8 cellular contexts compared by ENCODE assay signal in genomic region chr11:36131719-36132349, GRCh38.
DNase-seq lines count a peak whose midpoint lies in the region; ATAC-seq and TF ChIP-seq lines count a peak whose summit lies in the region.

No MANE protein-coding gene starts in this region.

- H3K9ac ChIP-seq in SU-DHL-6 (ENCODE audit: low read length) (no peak overlapping the region), parathyroid adenoma (no peak overlapping the region)

- peaks cover 0 to 3% (median 0%) of the 10 kb centered on the region in 11 donors for H3K9me3 Mint-ChIP-seq in naive thymus-derived CD4-positive, alpha-beta T cell

- H3K4me2 ChIP-seq in SU-DHL-6 (ENCODE audit: low read depth, low read length, poor library complexity, severe bottlenecking): no peak overlapping the region
- H3K4me2 ChIP-seq in parathyroid adenoma (ENCODE audit: low read length): no peak overlapping the region

- H3K27ac ChIP-seq in HEK293 (ENCODE audit: extremely low read depth, low read depth, low read length): no peak overlapping the region
- no peak overlapping the region for H3K27ac ChIP-seq in SU-DHL-6 (ENCODE audit: low read depth, low read length)
- no peak overlapping the region for H3K27ac ChIP-seq in parathyroid adenoma
- no peak overlapping the region for H3K27ac ChIP-seq in naive thymus-derived CD4-positive, alpha-beta T cell (ENCODE audit: low read depth, low read length)

- H3K4me1 Mint-ChIP-seq in naive thymus-derived CD4-positive, alpha-beta T cell: no peaks in the 10 kb centered on the region

- H3K4me1 ChIP-seq in HEK293 (ENCODE audit: control insufficient read depth, insufficient read depth, low read length) (no peaks in the 10 kb centered on the region), parathyroid adenoma (no peaks in the 10 kb centered on the region)
- no peaks in the 10 kb centered on the region for H3K4me1 ChIP-seq in naive thymus-derived CD4-positive, alpha-beta T cell (ENCODE audit: control insufficient read depth in 2 of 2, insufficient read depth in 2 of 2, low read length in 2 of 2)

- H3K9me2 ChIP-seq in SU-DHL-6 (replicated peaks; ENCODE audit: insufficient read depth, low read length): no peaks in the 10 kb centered on the region

- TF ChIP-seq CTCF in AG09319 (IDR thresholded peaks at IDR 0.05; ENCODE audit: low read depth, low read length) (peak; percentile 90), HEK293 (tag by site-specific recombination; IDR thresholded peaks at IDR 0.05) (peak; percentile 28; the same call in 1 of the 2 replicates), SU-DHL-6 (IDR thresholded peaks at IDR 0.05; ENCODE audit: insufficient read depth, low read length, poor library complexity, severe bottlenecking) (peak; percentile 45), fibroblast of villous mesenchyme (IDR thresholded peaks at IDR 0.05; ENCODE audit: insufficient read depth, low read depth, low read length) (peak; percentile 83), parathyroid adenoma (IDR thresholded peaks at IDR 0.05) (peak; percentile 27)

- no peaks in the 10 kb centered on the region for H3K79me2 ChIP-seq in SU-DHL-6 (ENCODE audit: insufficient read depth, low read length)
- H3K79me2 ChIP-seq in parathyroid adenoma: no peaks in the 10 kb centered on the region

- H3K4me3 ChIP-seq in HEK293 (ENCODE audit: low read depth, low read length) (no peak overlapping the region), SU-DHL-6 (ENCODE audit: insufficient read depth, low read length, poor library complexity, severe bottlenecking) (no peak overlapping the region), fibroblast of villous mesenchyme (ENCODE audit: low read depth, low read length) (no peak overlapping the region), parathyroid adenoma (ENCODE audit: low read depth, low read length) (no peak overlapping the region)
- no peak overlapping the region for H3K4me3 ChIP-seq in naive thymus-derived CD4-positive, alpha-beta T cell (ENCODE audit: low read length)

- H3K36me3 ChIP-seq in HEK293 (ENCODE audit: control insufficient read depth in 2 of 2, insufficient read depth in 1 of 2, low read length in 2 of 2) (no peaks in the 10 kb centered on the region), SU-DHL-6 (ENCODE audit: low read length) (no peaks in the 10 kb centered on the region), parathyroid adenoma (ENCODE audit: control insufficient read depth, insufficient read depth, low read length) (no peaks in the 10 kb centered on the region)
- no peaks in the 10 kb centered on the region for H3K36me3 ChIP-seq in naive thymus-derived CD4-positive, alpha-beta T cell (ENCODE audit: control insufficient read depth in 2 of 3, insufficient read depth in 3 of 3, low read length in 3 of 3)

- peak; percentile 30 for DNase-seq in AG09319 (ENCODE audit: extremely low read depth, low read depth)
- peak; percentile 68 for DNase-seq in fibroblast of villous mesenchyme (ENCODE audit: low read depth)
- no peak for DNase-seq in naive thymus-derived CD4-positive, alpha-beta T cell
- no peak for DNase-seq in NCI-H1105 treated with DMSO at 0.1 percent for 48 hours (lab: John Stamatoyannopoulos, UW)
- DNase-seq in DMS153 treated with DMSO at 0.1 percent for 48 hours (lab: John Stamatoyannopoulos, UW; ENCODE audit: unreplicated experiment): no peak

- no peak overlapping the region for H3K27ac Mint-ChIP-seq in naive thymus-derived CD4-positive, alpha-beta T cell

- peaks cover 0 to 32% (median 13%) of the 10 kb centered on the region in 5 donors for H3K27me3 Mint-ChIP-seq in naive thymus-derived CD4-positive, alpha-beta T cell

- H3K4me3 Mint-ChIP-seq in naive thymus-derived CD4-positive, alpha-beta T cell: no peak overlapping the region

- CTCF ChIA-PET in HEK293 (lab: Yijun Ruan, JAX): interaction anchor here (0.6 to 2.4 kb wide), 20 partner anchors 14 to 644 kb away, joined by 3 to 21 read pairs (median 4); partner anchors contain the start of gene FJX1
- CTCF ChIA-PET in naive thymus-derived CD4-positive, alpha-beta T cell (lab: Charles Lee): no interaction called here

- POLR2A ChIA-PET in HEK293 (lab: Yijun Ruan, JAX): interaction anchor here (0.7 kb wide), 1 partner anchor 9 kb away, joined by 4 read pairs; no protein-coding TSS in a partner anchor
- POLR2A ChIA-PET in naive thymus-derived CD4-positive, alpha-beta T cell (lab: Charles Lee): no interaction called here

- no peaks in the 10 kb centered on the region for H4K20me1 ChIP-seq in SU-DHL-6 (ENCODE audit: low read depth, low read length)

- H3F3A ChIP-seq in SU-DHL-6 (ENCODE audit: insufficient read depth): no peaks in the 10 kb centered on the region

- intact Hi-C loops in naive thymus-derived CD4-positive, alpha-beta T cell (cut with micrococcal nuclease): loop anchor here in 1 of 2 donors (5.0 kb wide), 1 partner anchor 515 kb away; the partner anchor contains the start of gene FJX1

- H3K27me3 ChIP-seq in SU-DHL-6 (ENCODE audit: low read length): no peaks in the 10 kb centered on the region
- H3K27me3 ChIP-seq in parathyroid adenoma (ENCODE audit: control insufficient read depth, insufficient read depth, low read length): no peaks in the 10 kb centered on the region
- no peaks in the 10 kb centered on the region for H3K27me3 ChIP-seq in naive thymus-derived CD4-positive, alpha-beta T cell (ENCODE audit: control insufficient read depth in 2 of 2, insufficient read depth in 2 of 2, low read length in 2 of 2)

- H3K36me3 Mint-ChIP-seq in naive thymus-derived CD4-positive, alpha-beta T cell: no peaks in the 10 kb centered on the region

- H2AFZ ChIP-seq in SU-DHL-6 (ENCODE audit: low read depth, low read length, severe bottlenecking) (no peak overlapping the region), parathyroid adenoma (no peak overlapping the region)

- no peaks in the 10 kb centered on the region for H3K9me3 ChIP-seq in HEK293 (ENCODE audit: control insufficient read depth, insufficient read depth, low read depth, low read length)
- no peaks in the 10 kb centered on the region for H3K9me3 ChIP-seq in SU-DHL-6 (ENCODE audit: insufficient read depth, low read length)
- H3K9me3 ChIP-seq in parathyroid adenoma (ENCODE audit: control insufficient read depth, low read length): no peaks in the 10 kb centered on the region
- no peaks in the 10 kb centered on the region for H3K9me3 ChIP-seq in naive thymus-derived CD4-positive, alpha-beta T cell (ENCODE audit: control insufficient read depth in 2 of 3, low read length in 3 of 3)

- ATAC-seq in naive thymus-derived CD4-positive, alpha-beta T cell: no peak

TF ChIP-seq in HEK293, 187 proteins besides CTCF, POLR2A, EP300 and RAD21:
- TF ChIP-seq OVOL3 (tag by site-specific recombination; IDR thresholded peaks at IDR 0.05) (no peak), ZNF654 (tag by site-specific recombination; IDR thresholded peaks at IDR 0.05; ENCODE audit: low read depth) (peak; percentile 48)

Comparison
In these comparisons a context has a peak if more than half of its experiments do, and no peak if none do; other contexts are left out.
1. DNase-seq: peak in AG09319 (single experiment) and fibroblast of villous mesenchyme (single experiment); none in naive thymus-derived CD4-positive, alpha-beta T cell (0 of 9), NCI-H1105 treated with DMSO at 0.1 percent for 48 hours (single experiment) and DMS153 treated with DMSO at 0.1 percent for 48 hours (single experiment).
2. CTCF ChIP-seq: peak in every context shown above with its lines; median percentile 90 in AG09319; 83 in fibroblast of villous mesenchyme; 45 in SU-DHL-6; 28 in HEK293; 27 in parathyroid adenoma.